Comparison of ENCODE assay signal across 20 cellular contexts in the genomic region with DNA sequence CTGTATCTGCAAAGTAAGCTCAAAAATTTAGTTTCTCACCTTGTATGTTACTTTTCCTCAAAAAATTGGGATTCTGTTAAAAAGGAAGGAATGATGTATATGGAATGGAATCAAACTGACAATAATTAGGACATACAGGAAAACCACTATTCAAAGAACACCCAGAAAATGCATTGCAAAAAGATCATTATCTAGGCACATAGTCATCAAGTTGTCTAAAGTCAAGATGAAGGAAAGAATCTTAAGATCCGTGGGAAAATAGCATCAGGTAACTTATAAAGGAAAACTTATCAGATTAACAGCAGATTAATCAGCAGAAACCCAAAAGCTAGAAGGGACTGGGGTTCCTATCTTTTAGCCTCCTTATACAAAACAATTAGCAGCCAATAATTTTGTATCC. TPM values are rescaled to one million over a fixed set of nuclear protein-coding genes. Genes with fewer than 3 reads are reported as not detected.
DNase-seq lines count a peak whose midpoint lies in the region; ATAC-seq and TF ChIP-seq lines count a peak whose summit lies in the region.
"Had no signal": no experiment of that assay in that cellular context is flagged by ENCODE, and none has a peak within 500 bp of the region (broad histone marks: within the 10 kb centered on the region; RNA-seq: fewer than 3 reads in every experiment).

No MANE protein-coding gene starts in this region.

- no peak overlapping the region; the same call in 1 of the 2 replicates for H3K4me2 ChIP-seq in GM23338
- H3K4me2 ChIP-seq: A549 had no signal

- H3K36me3 ChIP-seq in GM23338 (ENCODE audit: insufficient read depth) (0 out of 2 replicates have a peak, but pooled peaks cover 12% of the 10 kb centered on the region), SJCRH30 (no peaks in the 10 kb centered on the region), MG63 (no peaks in the 10 kb centered on the region)

- H3K4me3 Mint-ChIP-seq in GM23338: no peak overlapping the region
- peak overlapping the region; percentile 18 for H3K4me3 Mint-ChIP-seq in type B pancreatic cell
- H3K4me3 Mint-ChIP-seq: H9 had no signal

- H3K9me3 ChIP-seq in SJCRH30 (replicated peaks): 0 out of 2 replicates have a peak, but pooled peaks cover 3% of the 10 kb centered on the region
- H3K9me3 ChIP-seq in MG63: peaks cover 2% of the 10 kb centered on the region; the same call in 1 of the 2 replicates

- no peaks in the 10 kb centered on the region for H3K27me3 ChIP-seq in GM23338 (ENCODE audit: insufficient read depth)
- H3K27me3 ChIP-seq in SJCRH30: no peaks in the 10 kb centered on the region
- H3K27me3 ChIP-seq in MG63: no peaks in the 10 kb centered on the region

- peaks cover 24% of the 10 kb centered on the region; the same call in 1 of the 2 replicates for H3K79me2 ChIP-seq in GM23338 (replicated peaks; ENCODE audit: insufficient read depth)

- H3K27me3 Mint-ChIP-seq in GM23338 (ENCODE audit: insufficient read depth, low read depth, poor library complexity) (peaks cover 2% of the 10 kb centered on the region), type B pancreatic cell (no peaks in the 10 kb centered on the region)
- H3K27me3 Mint-ChIP-seq: B cell had no signal

- H3K36me3 Mint-ChIP-seq in GM23338 (ENCODE audit: low read depth) (peaks cover 34% of the 10 kb centered on the region), type B pancreatic cell (peaks cover 29% of the 10 kb centered on the region)

- H3K4me1 ChIP-seq in GM23338 (ENCODE audit: insufficient read depth): peaks cover 13% of the 10 kb centered on the region
- peaks cover 15% of the 10 kb centered on the region for H3K4me1 ChIP-seq in SJCRH30
- H3K4me1 ChIP-seq: A549 had no signal

- no peaks in the 10 kb centered on the region for H4K20me1 ChIP-seq in GM23338 (replicated peaks; ENCODE audit: insufficient read depth)

- TF ChIP-seq CTCF in GM23338 (conservative IDR thresholded peaks at IDR 0.05; ENCODE audit: low read depth in 2 of 2): no peak
- TF ChIP-seq CTCF in type B pancreatic cell (conservative IDR thresholded peaks at IDR 0.05): no peak

- no peak for DNase-seq in GM23338 (ENCODE audit: low spot score)
- DNase-seq in SJCRH30: no peak
- no peak for DNase-seq in epithelial cell of prostate (ENCODE audit: low read depth, low spot score)
- DNase-seq in type B pancreatic cell (ENCODE audit: extremely low spot score, unreplicated experiment): no peak
- no peak for DNase-seq in MG63
- DNase-seq: H9, HFFc6, IMR-90, NCI-H1048, NCI-H1436, NCI-H187 treated with DMSO at 0.1 percent for 48 hours, NCI-H2107, NCI-H446 treated with DMSO at 0.1 percent for 48 hours, NCI-H526 treated with DMSO at 0.1 percent for 48 hours, SHP77 had no signal

- no peaks in the 10 kb centered on the region for H3F3A ChIP-seq in GM23338 (replicated peaks; ENCODE audit: low read depth)

- no peak overlapping the region for H3K4me3 ChIP-seq in GM23338
- H3K4me3 ChIP-seq in SJCRH30: no peak overlapping the region
- no peak overlapping the region for H3K4me3 ChIP-seq in MG63
- H3K4me3 ChIP-seq: A549, SK-N-MC had no signal

- H3K9me3 Mint-ChIP-seq in GM23338 (peaks cover 22% of the 10 kb centered on the region), type B pancreatic cell (peaks cover 12% of the 10 kb centered on the region)

- peaks cover 16% of the 10 kb centered on the region for H3K4me1 Mint-ChIP-seq in GM23338
- peaks cover 3% of the 10 kb centered on the region for H3K4me1 Mint-ChIP-seq in type B pancreatic cell (ENCODE audit: unreplicated experiment)

- H3K27ac Mint-ChIP-seq in GM23338: 0 out of 2 replicates have a peak overlapping the region, but pooled peaks have one; percentile 22
- H3K27ac Mint-ChIP-seq in type B pancreatic cell: peak overlapping the region; percentile 99
- H3K27ac Mint-ChIP-seq: B cell, HFFc6 had no signal

- H3K9me2 ChIP-seq in GM23338 (ENCODE audit: insufficient read depth): no peaks in the 10 kb centered on the region

- ATAC-seq in GM23338 (no peak), GM21786 (IDR thresholded peaks at IDR 0.05; ENCODE audit: unreplicated experiment) (no peak), HG02588 (IDR thresholded peaks at IDR 0.05; ENCODE audit: unreplicated experiment) (no peak)
- ATAC-seq: A549 had no signal

- H3K27ac ChIP-seq in GM23338 (ENCODE audit: low read depth): no peak overlapping the region
- H3K27ac ChIP-seq in SJCRH30: peak overlapping the region; percentile 66; the same call in 1 of the 2 replicates
- peak overlapping the region; percentile 62 for H3K27ac ChIP-seq in epithelial cell of prostate
- H3K27ac ChIP-seq: A549, SK-N-MC had no signal

- H2AFZ ChIP-seq in GM23338: no peak overlapping the region

TF ChIP-seq in GM23338, 12 proteins besides CTCF, POLR2A, EP300 and RAD21:
- TF ChIP-seq, protein P1, sequence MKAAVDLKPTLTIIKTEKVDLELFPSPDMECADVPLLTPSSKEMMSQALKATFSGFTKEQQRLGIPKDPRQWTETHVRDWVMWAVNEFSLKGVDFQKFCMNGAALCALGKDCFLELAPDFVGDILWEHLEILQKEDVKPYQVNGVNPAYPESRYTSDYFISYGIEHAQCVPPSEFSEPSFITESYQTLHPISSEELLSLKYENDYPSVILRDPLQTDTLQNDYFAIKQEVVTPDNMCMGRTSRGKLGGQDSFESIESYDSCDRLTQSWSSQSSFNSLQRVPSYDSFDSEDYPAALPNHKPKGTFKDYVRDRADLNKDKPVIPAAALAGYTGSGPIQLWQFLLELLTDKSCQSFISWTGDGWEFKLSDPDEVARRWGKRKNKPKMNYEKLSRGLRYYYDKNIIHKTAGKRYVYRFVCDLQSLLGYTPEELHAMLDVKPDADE (IDR thresholded peaks at IDR 0.05): no peak
- TF ChIP-seq, protein P2, sequence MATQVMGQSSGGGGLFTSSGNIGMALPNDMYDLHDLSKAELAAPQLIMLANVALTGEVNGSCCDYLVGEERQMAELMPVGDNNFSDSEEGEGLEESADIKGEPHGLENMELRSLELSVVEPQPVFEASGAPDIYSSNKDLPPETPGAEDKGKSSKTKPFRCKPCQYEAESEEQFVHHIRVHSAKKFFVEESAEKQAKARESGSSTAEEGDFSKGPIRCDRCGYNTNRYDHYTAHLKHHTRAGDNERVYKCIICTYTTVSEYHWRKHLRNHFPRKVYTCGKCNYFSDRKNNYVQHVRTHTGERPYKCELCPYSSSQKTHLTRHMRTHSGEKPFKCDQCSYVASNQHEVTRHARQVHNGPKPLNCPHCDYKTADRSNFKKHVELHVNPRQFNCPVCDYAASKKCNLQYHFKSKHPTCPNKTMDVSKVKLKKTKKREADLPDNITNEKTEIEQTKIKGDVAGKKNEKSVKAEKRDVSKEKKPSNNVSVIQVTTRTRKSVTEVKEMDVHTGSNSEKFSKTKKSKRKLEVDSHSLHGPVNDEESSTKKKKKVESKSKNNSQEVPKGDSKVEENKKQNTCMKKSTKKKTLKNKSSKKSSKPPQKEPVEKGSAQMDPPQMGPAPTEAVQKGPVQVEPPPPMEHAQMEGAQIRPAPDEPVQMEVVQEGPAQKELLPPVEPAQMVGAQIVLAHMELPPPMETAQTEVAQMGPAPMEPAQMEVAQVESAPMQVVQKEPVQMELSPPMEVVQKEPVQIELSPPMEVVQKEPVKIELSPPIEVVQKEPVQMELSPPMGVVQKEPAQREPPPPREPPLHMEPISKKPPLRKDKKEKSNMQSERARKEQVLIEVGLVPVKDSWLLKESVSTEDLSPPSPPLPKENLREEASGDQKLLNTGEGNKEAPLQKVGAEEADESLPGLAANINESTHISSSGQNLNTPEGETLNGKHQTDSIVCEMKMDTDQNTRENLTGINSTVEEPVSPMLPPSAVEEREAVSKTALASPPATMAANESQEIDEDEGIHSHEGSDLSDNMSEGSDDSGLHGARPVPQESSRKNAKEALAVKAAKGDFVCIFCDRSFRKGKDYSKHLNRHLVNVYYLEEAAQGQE (IDR thresholded peaks at IDR 0.05; ENCODE audit: unreplicated experiment): no peak
- no peak for TF ChIP-seq NANOG (IDR thresholded peaks at IDR 0.05; ENCODE audit: borderline replicate concordance)
- no peak for TF ChIP-seq EZH2phosphoT487 (IDR thresholded peaks at IDR 0.05; ENCODE audit: unreplicated experiment)
- no peak for TF ChIP-seq POLR2AphosphoS5 (IDR thresholded peaks at IDR 0.05; ENCODE audit: low read depth)
- no peak for TF ChIP-seq EZH2 (IDR thresholded peaks at IDR 0.05; ENCODE audit: low read depth, unreplicated experiment)
TF ChIP-seq in GM23338: peak in this region for 0.

RNA-seq across cellular contexts. Expression of a gene that starts 23.1 kb away (rescaled TPM):
- total RNA-seq in GM23338 (2014; rRNA removed; shearing (Covaris generic)): 37.3 and 38.7 TPM in 2 replicates
- 18.4 and 25.5 TPM in 2 replicates for polyA plus RNA-seq in GM23338 (2016; fragmentation: Nextera tagmentation; extraction: Ambion mirVana)
- total RNA-seq in SJCRH30 (2014; rRNA removed; shearing (Covaris generic)): 55.7 and 66.5 TPM in 2 replicates
- total RNA-seq in type B pancreatic cell (ENCODE audit: low replicate concordance): 14.1 and 28.3 TPM in 2 replicates
- 7.3 and 9.1 TPM in 2 replicates for total RNA-seq in MG63 (2014; rRNA removed; shearing (Covaris generic); ENCODE audit: low replicate concordance)
